Comparison of ENCODE assay signal across 17 cellular contexts in genomic region chr17:3729881-3730280, GRCh38. TPM values are rescaled to one million over a fixed set of nuclear protein-coding genes. Genes with fewer than 3 reads are reported as not detected.
"Had no signal": no experiment of that assay in that cellular context is flagged by ENCODE, and none has a peak within 500 bp of the region (broad histone marks: within the 10 kb centered on the region; RNA-seq: fewer than 3 reads in every experiment).

No MANE protein-coding gene starts in this region.

- ATAC-seq: esophagus mucosa, heart right ventricle, left lobe of liver, natural killer cell had no signal

- H3K4me3 ChIP-seq: heart right ventricle, ovary, right atrium auricular region, smooth muscle cell, uterus had no signal

- H3K9me3 Mint-ChIP-seq: natural killer cell, neural crest cell had no signal

- DNase-seq: effector memory CD4-positive, alpha-beta T cell; heart right ventricle; hypothalamus; kidney glomerular epithelial cell; mammary epithelial cell; natural killer cell; nucleus accumbens; ovary; stimulated activated CD4-positive, alpha-beta T cell treated with anti-CD3 and anti-CD28 coated beads, Interleukin-2, amount 100 ng/mL, for 48 hours; stimulated activated naive CD4-positive, alpha-beta T cell treated with Interleukin-2 at 50 U/mL for 16 hours; trophoblast cell; uterus had no signal

- H3K4me1 ChIP-seq: right atrium auricular region, uterus had no signal

- H3K4me2 ChIP-seq: smooth muscle cell had no signal

- H3K36me3 ChIP-seq: heart right ventricle, ovary, right atrium auricular region, uterus had no signal

- H3K9me3 ChIP-seq: heart right ventricle, ovary, right atrium auricular region, uterus had no signal

- H3K27ac ChIP-seq: heart right ventricle, ovary, right atrium auricular region, uterus had no signal

- H3K36me3 Mint-ChIP-seq: natural killer cell had no signal

- H3K27me3 ChIP-seq: ovary, right atrium auricular region, uterus had no signal

- H3K27ac Mint-ChIP-seq: natural killer cell had no signal

RNA-seq across cellular contexts. Expression of gene HASPIN, which starts 6.2 kb away (rescaled TPM):
- total RNA-seq: right atrium auricular region had no signal

RNA-seq across cellular contexts. Expression of gene P2RX5, which starts 33.9 kb away (rescaled TPM):
- total RNA-seq: left lobe of liver, smooth muscle cell had no signal
- polyA plus RNA-seq: smooth muscle cell had no signal
